In genomic region chr3:184133840-184134745, GRCh38 we compare ENCODE assay signal across 8 cellular contexts. TPM values are rescaled to one million over a fixed set of nuclear protein-coding genes. Genes with fewer than 3 reads are reported as not detected.
A peak's percentile ranks its signal among the peaks of the same experiment; 100 is the strongest.
DNase-seq lines count a peak whose midpoint lies in the region; ATAC-seq and TF ChIP-seq lines count a peak whose summit lies in the region.

No MANE protein-coding gene starts in this region.

- WGBS in upper lobe of left lung, 2 donors: 1% methylated on average over 29 to 37 of the region's 37 CpGs

- TF ChIP-seq POLR2A in upper lobe of left lung (IDR thresholded peaks at IDR 0.05): peak in 2 of 4 donors; percentile 44 to 59

- peaks cover 6% of the 10 kb centered on the region for H3K4me1 ChIP-seq in neural progenitor cell
- H3K4me1 ChIP-seq in upper lobe of left lung: peaks cover 11 to 28% (median 18%) of the 10 kb centered on the region in 4 donors

- peak overlapping the region; percentile 77 for H2AFZ ChIP-seq in neural progenitor cell (replicated peaks)

- H3K27ac Mint-ChIP-seq in activated naive CD4-positive, alpha-beta T cell treated with anti-CD3 and anti-CD28 coated beads, Interleukin-2, amount 50 U/mL, for 72 hours: peak overlapping the region; percentile 88 to 96
- H3K27ac Mint-ChIP-seq in neural progenitor cell: peak overlapping the region; percentile 93

- no peak overlapping the region for H3K9ac ChIP-seq in neural progenitor cell

- H3K27me3 Mint-ChIP-seq in neural progenitor cell (ENCODE audit: insufficient read depth, low read depth): peaks cover 2% of the 10 kb centered on the region

- H3K4me3 Mint-ChIP-seq in neural progenitor cell: peak overlapping the region; percentile 99

- H4K20me1 ChIP-seq in neural progenitor cell (ENCODE audit: low read depth): no peaks in the 10 kb centered on the region

- no peak for TF ChIP-seq CTCF in 22Rv1 (IDR thresholded peaks at IDR 0.05)
- TF ChIP-seq CTCF in neural progenitor cell (IDR thresholded peaks at IDR 0.05): no peak
- no peak for TF ChIP-seq CTCF in upper lobe of left lung (IDR thresholded peaks at IDR 0.05)

- peaks cover 34% of the 10 kb centered on the region for H3K79me2 ChIP-seq in neural progenitor cell (ENCODE audit: low read depth)

- TF ChIP-seq EP300 in upper lobe of left lung (IDR thresholded peaks at IDR 0.05): no peak

- H3K36me3 Mint-ChIP-seq in activated naive CD4-positive, alpha-beta T cell treated with anti-CD3 and anti-CD28 coated beads, Interleukin-2, amount 50 U/mL, for 72 hours: peaks cover 24 to 25% of the 10 kb centered on the region in 2 donors
- H3K36me3 Mint-ChIP-seq in neural progenitor cell: peaks cover 2% of the 10 kb centered on the region

- H3K4me3 ChIP-seq in neural progenitor cell (peak overlapping the region; percentile 85), upper lobe of left lung (peak overlapping the region; percentile 88 to 95 (median 90))

- DNase-seq in LoVo (ENCODE audit: low spot score) (peak; percentile 82), RPMI8226 (peak; percentile 88), globus pallidus (ENCODE audit: low spot score) (peak; percentile 82), neural progenitor cell (ENCODE audit: low spot score) (peak; percentile 87), upper lobe of left lung (peak; percentile 89 to 91)
- DNase-seq in activated naive CD4-positive, alpha-beta T cell treated with anti-CD3 and anti-CD28 coated beads, Interleukin-2, amount 50 U/mL, for 72 hours (ENCODE audit: low spot score in 2 of 2): peak in 1 of 2 donors; percentile 42

- H3K4me2 ChIP-seq in neural progenitor cell: peak overlapping the region; percentile 97

- no peaks in the 10 kb centered on the region for H3K9me3 ChIP-seq in neural progenitor cell (ENCODE audit: low read depth)
- H3K9me3 ChIP-seq in upper lobe of left lung: no peaks in the 10 kb centered on the region

- peaks cover 10% of the 10 kb centered on the region for H3K27me3 ChIP-seq in neural progenitor cell
- H3K27me3 ChIP-seq in upper lobe of left lung: no peaks in the 10 kb centered on the region

- peaks cover 20% of the 10 kb centered on the region for H3F3A ChIP-seq in neural progenitor cell (ENCODE audit: low read depth)

- H3K9me3 Mint-ChIP-seq in activated naive CD4-positive, alpha-beta T cell treated with anti-CD3 and anti-CD28 coated beads, Interleukin-2, amount 50 U/mL, for 72 hours: no peaks in the 10 kb centered on the region
- H3K9me3 Mint-ChIP-seq in neural progenitor cell: no peaks in the 10 kb centered on the region

- H3K4me1 Mint-ChIP-seq in neural progenitor cell: peaks cover 22% of the 10 kb centered on the region

- ATAC-seq in GM18502 (IDR thresholded peaks at IDR 0.05; ENCODE audit: poor library complexity, unreplicated experiment) (peak; percentile 10), upper lobe of left lung (ENCODE audit: low FRiP score in 2 of 2) (peak; percentile 88 to 90)
- peak; percentile 14 to 61 for ATAC-seq in activated naive CD4-positive, alpha-beta T cell treated with anti-CD3 and anti-CD28 coated beads, Interleukin-2, amount 50 U/mL, for 72 hours

- H3K27ac ChIP-seq in 22Rv1: peak overlapping the region; percentile 99
- no peak overlapping the region for H3K27ac ChIP-seq in neural progenitor cell
- peak overlapping the region; percentile 88 to 96 (median 92) for H3K27ac ChIP-seq in upper lobe of left lung

- H3K36me3 ChIP-seq in neural progenitor cell: no peaks in the 10 kb centered on the region
- peaks cover 0 to 11% (median 3%) of the 10 kb centered on the region in 4 donors for H3K36me3 ChIP-seq in upper lobe of left lung

RNA-seq across cellular contexts. Expression of gene EIF2B5, which starts 1.1 kb away (rescaled TPM):
- total RNA-seq in activated naive CD4-positive, alpha-beta T cell treated with anti-CD3 and anti-CD28 coated beads, Interleukin-2, amount 50 U/mL, for 72 hours: 10 to 100 TPM; 48.6 to 56.1 TPM
- total RNA-seq in neural progenitor cell (ENCODE audit: low replicate concordance) (36.4 and 69.1 TPM in 2 replicates), upper lobe of left lung (10 to 100 TPM; 31.4 to 37.6 (median 34.2) TPM)

RNA-seq across cellular contexts. Expression of gene DVL3, which starts 21.1 kb away (rescaled TPM):
- 10 to 100 TPM; 30.1 to 41.7 TPM for total RNA-seq in activated naive CD4-positive, alpha-beta T cell treated with anti-CD3 and anti-CD28 coated beads, Interleukin-2, amount 50 U/mL, for 72 hours
- total RNA-seq in neural progenitor cell (ENCODE audit: low replicate concordance) (29.8 and 59.2 TPM in 2 replicates), upper lobe of left lung (100 to 1,000 TPM in 1 of 6 donors, 10 to 100 TPM in 5; 36.5 to 106 (median 62.8) TPM)

RNA-seq across cellular contexts. Expression of gene HTR3E, which starts 37.2 kb away (rescaled TPM):
- total RNA-seq in activated naive CD4-positive, alpha-beta T cell treated with anti-CD3 and anti-CD28 coated beads, Interleukin-2, amount 50 U/mL, for 72 hours: not detected
- total RNA-seq in neural progenitor cell (ENCODE audit: low replicate concordance): not detected in 2 replicates
- total RNA-seq in upper lobe of left lung: not detected

RNA-seq across cellular contexts. Expression of gene AP2M1, which starts 40.6 kb away (rescaled TPM):
- 100 to 1,000 TPM; 207 to 288 TPM for total RNA-seq in activated naive CD4-positive, alpha-beta T cell treated with anti-CD3 and anti-CD28 coated beads, Interleukin-2, amount 50 U/mL, for 72 hours
- total RNA-seq in neural progenitor cell (ENCODE audit: low replicate concordance) (309 and 335 TPM in 2 replicates), upper lobe of left lung (100 to 1,000 TPM; 132 to 280 (median 198) TPM)

RNA-seq across cellular contexts. Expression of gene ABCF3, which starts 51.9 kb away (rescaled TPM):
- 10 to 100 TPM; 76.6 to 81.3 TPM for total RNA-seq in activated naive CD4-positive, alpha-beta T cell treated with anti-CD3 and anti-CD28 coated beads, Interleukin-2, amount 50 U/mL, for 72 hours
- total RNA-seq in neural progenitor cell (ENCODE audit: low replicate concordance) (22.0 and 30.4 TPM in 2 replicates), upper lobe of left lung (100 to 1,000 TPM in 1 of 6 donors, 10 to 100 TPM in 5; 52.6 to 184 (median 73.1) TPM)

Comparison
In these comparisons a context has a peak if more than half of its experiments do, and no peak if none do; other contexts are left out.
1. ATAC-seq: peak in every context shown above with its lines; median percentile 89 in upper lobe of left lung; 38 in activated naive CD4-positive, alpha-beta T cell treated with anti-CD3 and anti-CD28 coated beads, Interleukin-2, amount 50 U/mL, for 72 hours; 10 in GM18502.